ENCODE assay signal across 9 cellular contexts in the genomic region with DNA sequence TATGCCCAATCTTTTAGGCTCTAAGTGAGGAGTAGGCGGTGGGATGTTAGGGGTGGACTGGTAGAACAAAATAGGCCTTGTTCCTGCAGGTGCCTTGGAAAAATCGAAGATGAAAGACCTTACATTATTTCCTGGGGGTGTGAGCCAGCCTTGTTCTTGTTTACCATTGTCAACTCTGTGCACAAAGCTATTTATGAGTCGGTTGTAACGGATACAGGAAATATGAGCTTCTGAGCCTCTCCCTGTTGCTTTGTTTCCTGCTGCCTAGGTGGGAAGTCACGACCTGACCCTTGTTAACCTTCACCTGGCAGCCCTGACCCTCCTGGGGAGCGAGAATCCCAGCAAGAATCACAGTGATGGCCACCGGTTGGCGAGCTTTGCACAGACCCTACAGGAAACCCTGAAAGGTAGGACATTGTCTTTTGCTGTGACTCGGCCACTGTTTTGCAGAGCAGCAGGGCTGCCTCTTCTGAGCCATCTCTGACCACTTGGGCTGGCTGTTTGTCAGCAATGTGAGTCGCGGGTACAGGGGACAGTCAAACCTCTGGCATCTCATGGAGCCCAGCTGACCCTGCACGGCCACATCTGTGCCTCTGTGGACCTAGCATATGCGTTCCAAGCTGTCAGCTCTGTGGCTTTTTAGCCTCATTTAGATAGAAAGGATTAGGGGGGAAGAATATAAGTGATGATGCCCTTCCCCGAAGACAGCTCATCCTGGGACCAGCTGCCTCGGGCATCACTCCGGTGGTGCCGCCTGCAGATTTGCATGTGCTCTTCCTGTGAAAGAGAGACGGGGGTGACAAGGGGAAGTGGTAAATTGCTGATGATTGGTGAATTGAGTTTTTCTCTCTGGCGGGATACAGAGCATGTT.
DNase-seq lines count a peak whose midpoint lies in the region; ATAC-seq and TF ChIP-seq lines count a peak whose summit lies in the region.
"Had no signal": no experiment of that assay in that cellular context is flagged by ENCODE, and none has a peak within 500 bp of the region (broad histone marks: within the 10 kb centered on the region; RNA-seq: fewer than 3 reads in every experiment).

No MANE protein-coding gene starts in this region.

- H3K27ac ChIP-seq in HCT116 (ENCODE audit: low read depth, low read length): no peak overlapping the region
- peak overlapping the region; percentile 75 for H3K27ac ChIP-seq in OCI-LY7 (ENCODE audit: low read depth, low read length, poor library complexity, severe bottlenecking)
- peak overlapping the region; percentile 88 for H3K27ac ChIP-seq in effector memory CD4-positive, alpha-beta T cell (ENCODE audit: insufficient read depth, low read length, poor library complexity, severe bottlenecking)

- POLR2A ChIA-PET in HCT116 (lab: Charles Lee): no interaction called here
- POLR2A ChIA-PET in OCI-LY7 (lab: Charles Lee): interaction anchor here (0.6 to 2.3 kb wide), 14 partner anchors 9 to 883 kb away, joined by 3 to 24 read pairs (median 4); no protein-coding TSS in a partner anchor

- peaks cover 40 to 51% of the 10 kb centered on the region in 2 experiments for H3K4me1 ChIP-seq in HCT116 (ENCODE audit: control insufficient read depth in 1 of 2, insufficient read depth in 2 of 2, low read length in 2 of 2)
- H3K4me1 ChIP-seq in OCI-LY7 (ENCODE audit: insufficient read depth, low read length, poor library complexity, severe bottlenecking): peaks cover 59% of the 10 kb centered on the region
- H3K4me1 ChIP-seq in effector memory CD4-positive, alpha-beta T cell (ENCODE audit: control insufficient read depth, insufficient read depth, low read length, poor library complexity, severe bottlenecking): peaks cover 66% of the 10 kb centered on the region

- no TSS peak for BruUV-seq in HCT116 (replicated peaks; lab: Mats Ljungman, UMichigan)
- BruUV-seq in OCI-LY7 (replicated peaks; lab: Mats Ljungman, UMichigan): TSS peak; percentile 83

- CTCF ChIA-PET in HCT116 (lab: Charles Lee): interaction anchor here (0.6 to 1.2 kb wide), 3 partner anchors 155 to 370 kb away, joined by 3 to 4 read pairs (median 3); no protein-coding TSS in a partner anchor
- CTCF ChIA-PET in OCI-LY7 (lab: Charles Lee; ENCODE audit: unreplicated experiment): interaction anchor here (0.6 to 2.5 kb wide), 6 partner anchors 13 to 561 kb away, joined by 3 to 7 read pairs (median 4); no protein-coding TSS in a partner anchor

- H3K27me3 ChIP-seq in HCT116 (ENCODE audit: insufficient read depth, low read length): no peaks in the 10 kb centered on the region
- no peaks in the 10 kb centered on the region for H3K27me3 ChIP-seq in effector memory CD4-positive, alpha-beta T cell (replicated peaks; ENCODE audit: control insufficient read depth, insufficient read depth, low read length, poor library complexity, severe bottlenecking)

- H3K9me2 ChIP-seq in HCT116 (ENCODE audit: insufficient read depth) (no peaks in the 10 kb centered on the region), OCI-LY7 (ENCODE audit: insufficient read depth, low read length) (no peaks in the 10 kb centered on the region)

- RAD21 ChIA-PET in HCT116 (lab: Charles Lee; ENCODE audit: low non-redundant PET in 1 of 2, low total read pairs in 2 of 2, uncharacterized antibody in 2 of 2, unreplicated experiment in 2 of 2): no interaction called here

- no peak overlapping the region for H3K4me3 ChIP-seq in GM12865 (ENCODE audit: low read depth, low read length)
- H3K4me3 ChIP-seq in HCT116 (replicated peaks in 1 of 2; ENCODE audit: low read depth in 1 of 2, low read length in 2 of 2): no peak overlapping the region
- H3K4me3 ChIP-seq in OCI-LY7 (ENCODE audit: low read depth, low read length, poor library complexity, severe bottlenecking): peak overlapping the region; percentile 61
- H3K4me3 ChIP-seq in effector memory CD4-positive, alpha-beta T cell (ENCODE audit: insufficient read depth, low read depth, low read length, poor library complexity, severe bottlenecking): peak overlapping the region; percentile 43
- H3K4me3 ChIP-seq: K562 had no signal

- H3K79me2 ChIP-seq in HCT116 (ENCODE audit: insufficient read depth, low read length): no peaks in the 10 kb centered on the region
- H3K79me2 ChIP-seq in OCI-LY7 (ENCODE audit: insufficient read depth, low read depth, low read length): no peaks in the 10 kb centered on the region

- TF ChIP-seq CTCF in GM12865 (IDR thresholded peaks at IDR 0.05; ENCODE audit: insufficient read depth, low read depth, low read length, missing control alignments): no peak
- no peak for TF ChIP-seq CTCF in HCT116 (IDR thresholded peaks at IDR 0.05 in 2 of 3, conservative IDR thresholded peaks at IDR 0.05 in 1 of 3; ENCODE audit: borderline replicate concordance in 1 of 3, insufficient read depth in 1 of 3, low read depth in 2 of 3, low read length in 2 of 3)
- TF ChIP-seq CTCF in OCI-LY7 (conservative IDR thresholded peaks at IDR 0.05; ENCODE audit: low read length): no peak

- no peak overlapping the region for H2AFZ ChIP-seq in HCT116 (ENCODE audit: low read depth, low read length, poor library complexity, severe bottlenecking)
- H2AFZ ChIP-seq in OCI-LY7 (ENCODE audit: low read length): peak overlapping the region; percentile 83

- H3K36me3 ChIP-seq in HCT116 (ENCODE audit: control insufficient read depth in 1 of 2, insufficient read depth in 2 of 2, low read length in 2 of 2) (no peaks in the 10 kb centered on the region), OCI-LY7 (ENCODE audit: insufficient read depth, low read length) (no peaks in the 10 kb centered on the region)
- no peaks in the 10 kb centered on the region for H3K36me3 ChIP-seq in effector memory CD4-positive, alpha-beta T cell (ENCODE audit: control insufficient read depth, insufficient read depth, low read length)

- no peak for ATAC-seq in HCT116
- ATAC-seq in HG03045 (IDR thresholded peaks at IDR 0.05; ENCODE audit: unreplicated experiment): no peak
- ATAC-seq: K562 had no signal

- DNase-seq in GM12865 (ENCODE audit: low read depth) (peak; percentile 62), HCT116 (ENCODE audit: low read depth, low spot score) (no peak), OCI-LY7 (ENCODE audit: low spot score) (peak; percentile 82), AG20443 (ENCODE audit: low spot score) (no peak), NCI-H187 treated with DMSO at 0.1 percent for 48 hours (lab: John Stamatoyannopoulos, UW) (no peak)
- peak; percentile 8 to 30 (median 11) for DNase-seq in effector memory CD4-positive, alpha-beta T cell
- peak; percentile 24 to 28 for DNase-seq in stimulated activated CD4-positive, alpha-beta T cell treated with anti-CD3 and anti-CD28 coated beads, Interleukin-4, amount 100 ng/mL, for 4 hours

- H3K9me3 ChIP-seq in HCT116 (ENCODE audit: control insufficient read depth in 1 of 2, insufficient read depth in 1 of 2, low read depth in 1 of 2, low read length in 2 of 2) (no peaks in the 10 kb centered on the region), OCI-LY7 (ENCODE audit: low read length) (no peaks in the 10 kb centered on the region)
- no peaks in the 10 kb centered on the region for H3K9me3 ChIP-seq in effector memory CD4-positive, alpha-beta T cell (ENCODE audit: control insufficient read depth, low read length)

- no peak for TF ChIP-seq RAD21 in HCT116 (IDR thresholded peaks at IDR 0.05; ENCODE audit: low read depth)

- no peak overlapping the region for H3K9ac ChIP-seq in HCT116 (ENCODE audit: low read length)

- no peak for TF ChIP-seq POLR2A in HCT116 (IDR thresholded peaks at IDR 0.05; ENCODE audit: borderline replicate concordance, extremely low read depth, insufficient read depth, insufficient read length)

- intact Hi-C loops in HCT116 (cut with micrococcal nuclease) (no loop called here), OCI-LY7 (cut with micrococcal nuclease; ENCODE audit: unreplicated experiment) (loop anchor here (1.0 to 10.0 kb wide), 3 partner anchors 134 to 595 kb away; partner anchors contain the start of genes EEPD1 and SEPTIN7)

- H4K20me1 ChIP-seq in HCT116 (ENCODE audit: insufficient read depth) (no peaks in the 10 kb centered on the region), OCI-LY7 (ENCODE audit: insufficient read depth, low read length) (no peaks in the 10 kb centered on the region)

- peak overlapping the region; percentile 38 for H3K4me2 ChIP-seq in HCT116 (ENCODE audit: low read length)
- H3K4me2 ChIP-seq in OCI-LY7 (ENCODE audit: low read length): peak overlapping the region; percentile 89

TF ChIP-seq in HCT116, 20 proteins besides CTCF, POLR2A, EP300 and RAD21:
- TF ChIP-seq ZBTB33 (IDR thresholded peaks at IDR 0.05; ENCODE audit: extremely low read depth, insufficient replicate concordance, low read length): no peak
- TF ChIP-seq JUND (IDR thresholded peaks at IDR 0.05): 0 out of 2 replicates have a peak, but pooled peaks have one; percentile 6
- TF ChIP-seq SP1 (IDR thresholded peaks at IDR 0.05; ENCODE audit: low read depth): peak; percentile 47

Comparison
In these comparisons a context has a peak if more than half of its experiments do, and no peak if none do; other contexts are left out.
1. DNase-seq: peak in GM12865 (single experiment), OCI-LY7 (single experiment), effector memory CD4-positive, alpha-beta T cell (3 of 3) and stimulated activated CD4-positive, alpha-beta T cell treated with anti-CD3 and anti-CD28 coated beads, Interleukin-4, amount 100 ng/mL, for 4 hours (2 of 2); none in HCT116 (single experiment), AG20443 (single experiment) and NCI-H187 treated with DMSO at 0.1 percent for 48 hours (single experiment).
2. H3K4me3 ChIP-seq: peak in OCI-LY7 (single experiment) and effector memory CD4-positive, alpha-beta T cell (single experiment); none in GM12865 (single experiment) and HCT116 (0 of 2).